ENCODE assay signal across 8 cellular contexts in the genomic region with DNA sequence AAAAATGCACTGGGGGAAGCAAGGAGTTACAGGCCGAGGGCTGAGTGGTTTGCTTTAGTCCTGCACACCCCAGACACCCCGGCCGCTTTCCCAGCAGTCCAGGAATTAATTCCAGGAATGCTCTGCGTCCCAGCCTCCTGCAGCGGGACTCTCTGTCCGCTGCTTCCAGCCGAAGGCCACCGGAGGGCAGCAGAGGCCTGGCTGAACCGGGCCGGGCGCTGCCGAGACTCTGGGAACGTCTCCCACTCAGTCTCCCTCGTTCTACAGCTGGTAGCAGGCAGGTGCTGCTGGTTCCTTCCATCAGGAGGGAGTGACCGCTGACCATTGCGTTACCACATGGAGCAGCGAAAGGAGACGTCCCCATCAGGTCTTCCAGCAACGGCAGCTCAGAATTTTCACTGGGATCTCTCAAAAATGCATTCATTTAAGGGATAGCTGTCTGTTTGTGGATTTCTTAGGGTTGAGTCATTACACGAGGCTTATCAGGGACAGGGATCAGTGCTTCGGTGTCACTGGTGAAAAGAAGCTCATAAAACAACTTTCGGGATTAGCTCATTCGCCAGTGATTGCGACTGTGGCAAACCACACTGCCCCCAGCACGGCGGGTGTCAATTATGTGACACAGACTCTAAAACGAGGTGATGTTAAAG.
A peak's percentile ranks its signal among the peaks of the same experiment; 100 is the strongest.
DNase-seq lines count a peak whose midpoint lies in the region; ATAC-seq lines count a peak whose summit lies in the region.

No MANE protein-coding gene starts in this region.

- ATAC-seq in GM18870 (IDR thresholded peaks at IDR 0.05; ENCODE audit: unreplicated experiment) (peak; percentile 87), HG03432 (IDR thresholded peaks at IDR 0.05; ENCODE audit: unreplicated experiment) (peak; percentile 88)
- ATAC-seq in effector memory CD8-positive, alpha-beta T cell (replicated peaks): peak; percentile 92

- in situ Hi-C loops in ACHN (cut with HindIII; ENCODE audit: low pct_ligation_motif_present, low pct_unique_long_range_greater_than_20kb, low sequenced_read_pairs): no loop called here

- H3K4me1 Mint-ChIP-seq in effector memory CD8-positive, alpha-beta T cell (ENCODE audit: low read depth in 2 of 2): peaks cover 24 to 27% of the 10 kb centered on the region in 2 donors

- H3K36me3 Mint-ChIP-seq in effector memory CD8-positive, alpha-beta T cell (ENCODE audit: insufficient read depth): peaks cover 12% of the 10 kb centered on the region

- H3K27me3 Mint-ChIP-seq in effector memory CD8-positive, alpha-beta T cell: peaks cover 51 to 63% of the 10 kb centered on the region in 2 donors

- H3K27ac Mint-ChIP-seq in effector memory CD8-positive, alpha-beta T cell: peak overlapping the region; percentile 55 to 64

- H3K4me3 Mint-ChIP-seq in effector memory CD8-positive, alpha-beta T cell: peak overlapping the region; percentile 82

- H3K9me3 Mint-ChIP-seq in effector memory CD8-positive, alpha-beta T cell: no peaks in the 10 kb centered on the region

- peak; percentile 86 for DNase-seq in ACHN
- peak; percentile 78 for DNase-seq in NCI-H82 (lab: John Stamatoyannopoulos, UW)
- peak; percentile 85 for DNase-seq in activated CD8-positive, alpha-beta memory T cell treated with anti-CD3 and anti-CD28 coated beads for 24 hours
- peak; percentile 67 to 71 (median 71) for DNase-seq in effector memory CD8-positive, alpha-beta T cell
- peak; percentile 76 for DNase-seq in midbrain (lab: John Stamatoyannopoulos, UW)
- DNase-seq in stimulated activated CD8-positive, alpha-beta memory T cell treated with anti-CD3 and anti-CD28 coated beads, Interleukin-15, amount 100 ng/mL, for 24 hours (ENCODE audit: low read depth): peak; percentile 38

Comparison
In these comparisons a context has a peak if more than half of its experiments do, and no peak if none do; other contexts are left out.
1. Peak in every context shown above with its lines: DNase-seq and ATAC-seq.